Comparison of ENCODE assay signal across 29 cellular contexts in the genomic region with DNA sequence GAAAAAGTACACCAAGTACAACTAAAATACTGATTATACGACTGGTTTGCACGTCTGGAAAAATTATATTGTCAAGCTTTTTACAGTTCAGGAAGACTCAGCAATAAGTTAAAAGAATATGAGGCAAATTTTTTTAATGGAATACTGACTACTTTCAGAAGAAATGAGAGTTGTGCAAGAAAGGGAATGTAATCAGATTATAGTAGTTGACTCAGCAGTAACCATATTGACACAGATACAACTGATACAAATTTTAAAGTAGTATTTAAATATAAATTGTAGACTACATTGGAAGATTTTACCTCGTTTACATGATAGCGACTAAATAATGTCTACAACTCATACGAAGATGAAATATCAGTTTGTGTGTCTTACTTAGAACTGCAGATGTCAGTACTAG. TPM values are rescaled to one million over a fixed set of nuclear protein-coding genes. Genes with fewer than 3 reads are reported as not detected.
A peak's percentile ranks its signal among the peaks of the same experiment; 100 is the strongest.
DNase-seq lines count a peak whose midpoint lies in the region; ATAC-seq and TF ChIP-seq lines count a peak whose summit lies in the region.
"Had no signal": no experiment of that assay in that cellular context is flagged by ENCODE, and none has a peak within 500 bp of the region (broad histone marks: within the 10 kb centered on the region; RNA-seq: fewer than 3 reads in every experiment).

No MANE protein-coding gene starts in this region.

- in situ Hi-C loops in GM23248 (cut with MboI), result no loop called here

- H3K4me3 ChIP-seq in GM23248, result no peak overlapping the region
- peak overlapping the region; percentile 56 for H3K4me3 ChIP-seq in SK-N-MC
- H3K4me3 ChIP-seq in parathyroid adenoma (ENCODE audit: low read depth, low read length), result no peak overlapping the region
- H3K4me3 ChIP-seq in MM.1S (ENCODE audit: low read length), result no peak overlapping the region

- WGBS in GM23248 (ENCODE audit: low coverage in 1 of 2, low lambda C conversion rate in 2 of 2, missing lambda C conversion rate in 2 of 2), 2 experiments, result 39 to 43% methylated on average over 5 of the region's 5 CpGs

- H3K36me3 Mint-ChIP-seq in dendritic cell treated with granulocyte-macrophage colony-stimulating factor and Interleukin-4, amounts not matched to agents 40 ng/mL and 50 ng/mL, for 4 days (ENCODE audit: low read depth), result peaks cover 8% of the 10 kb centered on the region
- H3K36me3 Mint-ChIP-seq: CD4-positive, CD25-positive, alpha-beta regulatory T cell had no signal

- no peaks in the 10 kb centered on the region for H3K9me2 ChIP-seq in GM23248 (ENCODE audit: insufficient read depth)
- H3K9me2 ChIP-seq in MM.1S (replicated peaks; ENCODE audit: insufficient read depth, low read length), result no peaks in the 10 kb centered on the region

- peaks cover 3% of the 10 kb centered on the region for H3K27me3 Mint-ChIP-seq in dendritic cell treated with granulocyte-macrophage colony-stimulating factor and Interleukin-4, amounts not matched to agents 40 ng/mL and 50 ng/mL, for 4 days

- no peak overlapping the region for H2AFZ ChIP-seq in GM23248
- H2AFZ ChIP-seq in parathyroid adenoma, result peak overlapping the region; percentile 4
- H2AFZ ChIP-seq in MM.1S (ENCODE audit: low read length), result no peak overlapping the region

- TF ChIP-seq CTCF in parathyroid adenoma (IDR thresholded peaks at IDR 0.05) (no peak), MM.1S (IDR thresholded peaks at IDR 0.05; ENCODE audit: low read length) (no peak)

- H3K4me1 ChIP-seq in GM23248 (ENCODE audit: insufficient read depth) (no peaks in the 10 kb centered on the region), parathyroid adenoma (no peaks in the 10 kb centered on the region), MM.1S (ENCODE audit: low read length) (no peaks in the 10 kb centered on the region)

- H3K9ac ChIP-seq in GM23248 (no peak overlapping the region), SK-N-MC (ENCODE audit: insufficient read length) (peak overlapping the region; percentile 59), parathyroid adenoma (no peak overlapping the region), MM.1S (ENCODE audit: low read length) (no peak overlapping the region)
- H3K9ac ChIP-seq: KMS-11 had no signal

- peak; percentile 37 for DNase-seq in GM23248
- DNase-seq in SK-N-MC (ENCODE audit: low read depth, low spot score), result peak; percentile 8
- DNase-seq in MM.1S, result no peak
- DNase-seq in UCSD-AML1 (lab: John Stamatoyannopoulos, UW; ENCODE audit: unreplicated experiment), result no peak
- DNase-seq: CD4-positive, CD25-positive, alpha-beta regulatory T cell; DMS153; DND-41; HCEC 1CT; NCI-H1092 treated with DMSO at 0.1 percent for 48 hours; NCI-H1436; NCI-H187; NCI-H2081 treated with DMSO at 0.1 percent for 48 hours; NCI-H2171; NCI-H345; NCI-H524; NCI-H82; NK-92 treated with Interleukin-12 subunit alpha and Interleukin-12 subunit beta, amount 100 ng/mL, for 24 hours; SHP77; T-helper 1 cell had no signal

- H3K4me3 Mint-ChIP-seq in dendritic cell treated with granulocyte-macrophage colony-stimulating factor and Interleukin-4, amounts not matched to agents 40 ng/mL and 50 ng/mL, for 4 days, result no peak overlapping the region
- H3K4me3 Mint-ChIP-seq: CD4-positive, CD25-positive, alpha-beta regulatory T cell had no signal

- no peak overlapping the region for H3K4me2 ChIP-seq in GM23248 (ENCODE audit: unreplicated experiment)
- H3K4me2 ChIP-seq in parathyroid adenoma (ENCODE audit: low read length), result no peak overlapping the region
- no peak overlapping the region for H3K4me2 ChIP-seq in MM.1S (ENCODE audit: low read depth, low read length)
- H3K4me2 ChIP-seq: KMS-11 had no signal

- H3K79me2 ChIP-seq in GM23248 (ENCODE audit: insufficient read depth) (no peaks in the 10 kb centered on the region), parathyroid adenoma (no peaks in the 10 kb centered on the region), MM.1S (ENCODE audit: low read length) (no peaks in the 10 kb centered on the region)

- H3K27ac Mint-ChIP-seq in dendritic cell treated with granulocyte-macrophage colony-stimulating factor and Interleukin-4, amounts not matched to agents 40 ng/mL and 50 ng/mL, for 4 days, result peak overlapping the region; percentile 65
- H3K27ac Mint-ChIP-seq: CD4-positive, CD25-positive, alpha-beta regulatory T cell had no signal

- intact Hi-C loops in dendritic cell treated with granulocyte-macrophage colony-stimulating factor and Interleukin-4, amounts not matched to agents 40 ng/mL and 50 ng/mL, for 4 days (cut with micrococcal nuclease), result no loop called here

- H3K4me1 Mint-ChIP-seq in dendritic cell treated with granulocyte-macrophage colony-stimulating factor and Interleukin-4, amounts not matched to agents 40 ng/mL and 50 ng/mL, for 4 days (ENCODE audit: low read depth), result peaks cover 88% of the 10 kb centered on the region

- H3K27me3 ChIP-seq in GM23248 (replicated peaks; ENCODE audit: insufficient read depth), result peaks cover 37% of the 10 kb centered on the region
- H3K27me3 ChIP-seq in parathyroid adenoma (ENCODE audit: control insufficient read depth, insufficient read depth, low read length), result no peaks in the 10 kb centered on the region
- H3K27me3 ChIP-seq in MM.1S (replicated peaks; ENCODE audit: insufficient read depth, low read length), result peaks cover 97% of the 10 kb centered on the region

- H3F3A ChIP-seq in GM23248 (ENCODE audit: insufficient read depth) (no peaks in the 10 kb centered on the region), MM.1S (ENCODE audit: insufficient read depth, low read length) (no peaks in the 10 kb centered on the region)

- no peaks in the 10 kb centered on the region for H3K9me3 Mint-ChIP-seq in dendritic cell treated with granulocyte-macrophage colony-stimulating factor and Interleukin-4, amounts not matched to agents 40 ng/mL and 50 ng/mL, for 4 days
- H3K9me3 Mint-ChIP-seq: CD4-positive, CD25-positive, alpha-beta regulatory T cell had no signal

- H3K9me3 ChIP-seq in GM23248 (ENCODE audit: low read depth), result no peaks in the 10 kb centered on the region
- no peaks in the 10 kb centered on the region for H3K9me3 ChIP-seq in SK-N-MC (ENCODE audit: low read depth, low read length)
- H3K9me3 ChIP-seq in parathyroid adenoma (ENCODE audit: control insufficient read depth, low read length), result no peaks in the 10 kb centered on the region
- H3K9me3 ChIP-seq in MM.1S (replicated peaks; ENCODE audit: insufficient read depth, low read length), result no peaks in the 10 kb centered on the region

- H3K27ac ChIP-seq in GM23248 (no peak overlapping the region), SK-N-MC (peak overlapping the region; percentile 89), parathyroid adenoma (no peak overlapping the region), MM.1S (ENCODE audit: low read length) (no peak overlapping the region)
- H3K27ac ChIP-seq: KMS-11, RWPE1 had no signal

- no peaks in the 10 kb centered on the region for H3K36me3 ChIP-seq in GM23248 (ENCODE audit: low read depth)
- H3K36me3 ChIP-seq in SK-N-MC (ENCODE audit: insufficient read depth, low read length), result no peaks in the 10 kb centered on the region
- H3K36me3 ChIP-seq in parathyroid adenoma (ENCODE audit: control insufficient read depth, insufficient read depth, low read length), result no peaks in the 10 kb centered on the region
- H3K36me3 ChIP-seq in MM.1S (replicated peaks; ENCODE audit: insufficient read depth, low read length), result no peaks in the 10 kb centered on the region

- no peaks in the 10 kb centered on the region for H4K20me1 ChIP-seq in GM23248 (ENCODE audit: insufficient read depth)
- H4K20me1 ChIP-seq in MM.1S (ENCODE audit: insufficient read depth, low read length), result no peaks in the 10 kb centered on the region

- ATAC-seq in HG03175 (IDR thresholded peaks at IDR 0.05; ENCODE audit: unreplicated experiment) (no peak), GM18502 (IDR thresholded peaks at IDR 0.05; ENCODE audit: poor library complexity, unreplicated experiment) (no peak)

RNA-seq across cellular contexts. Expression of a gene that starts 16.7 kb away (rescaled TPM):
- total RNA-seq in GM23248 (2014; rRNA removed; shearing (Covaris generic)), result not detected in 2 replicates
- not detected in 2 replicates for polyA plus RNA-seq in GM23248 (2016; fragmentation: Nextera tagmentation; extraction: Ambion mirVana)
- total RNA-seq: CD4-positive, CD25-positive, alpha-beta regulatory T cell; H1; HT1080; SK-MEL-5 had no signal
- polyA plus RNA-seq: BJ; CD4-positive, CD25-positive, alpha-beta regulatory T cell had no signal

RNA-seq across cellular contexts. Expression of a gene that starts 17.9 kb away (rescaled TPM):
- total RNA-seq in GM23248 (2014; rRNA removed; shearing (Covaris generic)), result not detected in 2 replicates
- not detected in 2 replicates for polyA plus RNA-seq in GM23248 (2016; fragmentation: Nextera tagmentation; extraction: Ambion mirVana)
- total RNA-seq: CD4-positive, CD25-positive, alpha-beta regulatory T cell; H1; HT1080; SK-MEL-5 had no signal
- polyA plus RNA-seq: BJ; CD4-positive, CD25-positive, alpha-beta regulatory T cell; H1 had no signal

RNA-seq across cellular contexts. Expression of a gene that starts 54.0 kb away (rescaled TPM):
- not detected in 2 replicates for total RNA-seq in GM23248 (2014; rRNA removed; shearing (Covaris generic))
- polyA plus RNA-seq in GM23248 (2016; fragmentation: Nextera tagmentation; extraction: Ambion mirVana), result 0.30 TPM in 1 of 2 replicates, not detected in the other
- total RNA-seq: HT1080, SK-MEL-5 had no signal
- polyA plus RNA-seq: BJ had no signal

Comparison
In these comparisons a context has a peak if more than half of its experiments do, and no peak if none do; other contexts are left out.
1. DNase-seq: peak in GM23248 (single experiment) and SK-N-MC (single experiment); none in MM.1S (single experiment) and UCSD-AML1 (single experiment).